In the genomic region with DNA sequence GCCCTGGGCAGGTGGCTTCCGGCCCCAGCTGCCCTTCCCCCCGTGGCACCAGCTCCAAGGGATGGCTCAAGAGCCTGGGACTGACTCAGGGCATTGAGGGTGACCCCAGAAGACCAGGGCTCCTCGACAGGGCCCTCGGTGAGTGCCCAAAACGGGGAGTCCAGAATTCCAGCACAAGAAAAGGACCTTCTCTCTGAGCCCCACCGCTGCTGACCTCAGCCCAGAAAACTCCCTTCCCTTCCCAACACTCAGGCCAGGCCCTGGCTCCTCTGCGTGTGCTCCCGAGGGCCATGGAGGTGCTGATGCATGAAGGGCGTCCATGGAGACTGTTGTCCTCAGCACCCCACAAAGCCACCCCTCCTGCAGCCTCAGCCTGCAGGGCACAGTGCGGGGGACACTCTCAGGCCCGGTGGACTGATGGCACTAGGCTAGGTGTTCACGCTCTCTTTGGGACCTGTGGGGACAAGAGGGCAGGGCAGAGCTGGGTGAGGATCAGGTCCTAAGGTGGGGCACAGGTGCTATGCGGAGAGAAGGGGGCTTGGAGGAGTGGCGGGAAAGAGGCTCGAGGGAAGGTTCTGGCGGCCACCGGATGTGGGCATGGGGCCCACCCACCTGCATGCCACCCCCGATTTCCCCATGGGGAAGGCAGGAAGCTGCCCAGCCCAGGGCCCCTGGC, we compare ENCODE assay signal across 9 cellular contexts. TPM values are rescaled to one million over a fixed set of nuclear protein-coding genes. Genes with fewer than 3 reads are reported as not detected.
A peak's percentile ranks its signal among the peaks of the same experiment; 100 is the strongest.
DNase-seq lines count a peak whose midpoint lies in the region; ATAC-seq and TF ChIP-seq lines count a peak whose summit lies in the region.
"Had no signal": no experiment of that assay in that cellular context is flagged by ENCODE, and none has a peak within 500 bp of the region (broad histone marks: within the 10 kb centered on the region; RNA-seq: fewer than 3 reads in every experiment).

No MANE protein-coding gene starts in this region.

- DNase-seq in DND-41 (peak; percentile 96), ascending aorta (ENCODE audit: low spot score in 2 of 2) (no peak), spleen (peak; percentile 93), HK-2 (ENCODE audit: unreplicated experiment) (no peak), Calu3 (no peak), DMS153 (lab: John Stamatoyannopoulos, UW) (no peak)

- H3K4me2 ChIP-seq in DND-41 (ENCODE audit: insufficient read depth, low read length) (peak overlapping the region; percentile 65), OCI-LY1 (ENCODE audit: low read length) (peak overlapping the region; percentile 97)

- TF ChIP-seq CTCF in DND-41 (IDR thresholded peaks at IDR 0.05; ENCODE audit: borderline replicate concordance, extremely low read depth, low read length, poor library complexity, severe bottlenecking) (no peak), OCI-LY1 (IDR thresholded peaks at IDR 0.05; ENCODE audit: low read length) (no peak), ascending aorta (IDR thresholded peaks at IDR 0.05) (no peak), spleen (IDR thresholded peaks at IDR 0.05 in 8 of 11, conservative IDR thresholded peaks at IDR 0.05 in 3 of 11) (no peak), Calu3 (IDR thresholded peaks at IDR 0.05; ENCODE audit: unreplicated experiment) (no peak)

- no peaks in the 10 kb centered on the region for H3K9me3 Mint-ChIP-seq in Calu3 (ENCODE audit: low read depth, unreplicated experiment)

- no peaks in the 10 kb centered on the region for H3K9me2 ChIP-seq in OCI-LY1 (ENCODE audit: low read depth, low read length)

- no peak overlapping the region for H3K27ac Mint-ChIP-seq in Calu3 (ENCODE audit: unreplicated experiment)

- H3K4me1 ChIP-seq in DND-41 (ENCODE audit: insufficient read depth, low read length) (peaks cover 65% of the 10 kb centered on the region), OCI-LY1 (ENCODE audit: insufficient read depth, low read length, severe bottlenecking) (peaks cover 77% of the 10 kb centered on the region), ascending aorta (peaks cover 0 to 3% of the 10 kb centered on the region in 2 donors), spleen (peaks cover 16 to 83% (median 67%) of the 10 kb centered on the region in 6 donors)

- H3K9me3 ChIP-seq in DND-41 (ENCODE audit: insufficient read depth, low read length, severe bottlenecking) (no peaks in the 10 kb centered on the region), OCI-LY1 (ENCODE audit: low read length) (no peaks in the 10 kb centered on the region), ascending aorta (no peaks in the 10 kb centered on the region), spleen (no peaks in the 10 kb centered on the region)

- H2AFZ ChIP-seq in DND-41 (ENCODE audit: low read depth, low read length), result no peak overlapping the region
- no peak overlapping the region for H2AFZ ChIP-seq in OCI-LY1 (ENCODE audit: low read length)

- CTCF ChIA-PET in Calu3 (lab: Charles Lee), result no interaction called here

- H3K36me3 ChIP-seq in DND-41 (ENCODE audit: insufficient read depth, low read length), result peaks cover 40% of the 10 kb centered on the region
- peaks cover 26% of the 10 kb centered on the region for H3K36me3 ChIP-seq in OCI-LY1 (ENCODE audit: insufficient read depth, low read length)
- H3K36me3 ChIP-seq in ascending aorta, result no peaks in the 10 kb centered on the region
- peaks cover 0 to 24% (median 10%) of the 10 kb centered on the region in 6 donors for H3K36me3 ChIP-seq in spleen

- H3K27ac ChIP-seq in DND-41 (ENCODE audit: low read length), result peak overlapping the region; percentile 100
- H3K27ac ChIP-seq in OCI-LY1 (ENCODE audit: low read depth, low read length, poor library complexity, severe bottlenecking), result peak overlapping the region; percentile 99
- H3K27ac ChIP-seq in ascending aorta, result no peak overlapping the region
- H3K27ac ChIP-seq in spleen, result peak overlapping the region; percentile 97 to 100 (median 99)

- intact Hi-C loops in ascending aorta (cut with DNase I), result no loop called here
- intact Hi-C loops in spleen (cut with DNase I; ENCODE audit: low total_unique reads), result no loop called here
- intact Hi-C loops in Calu3 (cut with micrococcal nuclease; ENCODE audit: unreplicated experiment), result no loop called here

- peak overlapping the region; percentile 44 to 96 for H3K4me3 ChIP-seq in DND-41 (ENCODE audit: low read depth in 1 of 2, low read length in 2 of 2)
- peak overlapping the region; percentile 99 for H3K4me3 ChIP-seq in OCI-LY1 (ENCODE audit: low read depth, low read length, poor library complexity, severe bottlenecking)
- peak overlapping the region; percentile 10 to 62 for H3K4me3 ChIP-seq in ascending aorta
- peak overlapping the region; percentile 90 to 100 (median 96) for H3K4me3 ChIP-seq in spleen

- no TSS peak for BruUV-seq in Calu3 (replicated peaks; lab: Mats Ljungman, UMichigan)

- peaks cover 36% of the 10 kb centered on the region for H4K20me1 ChIP-seq in DND-41 (ENCODE audit: insufficient read depth, low read length)
- H4K20me1 ChIP-seq in OCI-LY1 (ENCODE audit: insufficient read depth, low read length), result no peaks in the 10 kb centered on the region

- H3K27me3 Mint-ChIP-seq in Calu3 (ENCODE audit: unreplicated experiment), result peaks cover 18% of the 10 kb centered on the region

- ATAC-seq in DND-41 (ENCODE audit: insufficient read depth, low read depth), result peak; percentile 2
- ATAC-seq in HG03354 (IDR thresholded peaks at IDR 0.05; ENCODE audit: poor library complexity, severe bottlenecking, unreplicated experiment), result no peak

- no peak for TF ChIP-seq POLR2A in spleen (IDR thresholded peaks at IDR 0.05)

- H3K27me3 ChIP-seq in DND-41 (ENCODE audit: insufficient read depth, low read length, poor library complexity) (no peaks in the 10 kb centered on the region), OCI-LY1 (ENCODE audit: insufficient read depth, low read length) (no peaks in the 10 kb centered on the region), ascending aorta (no peaks in the 10 kb centered on the region), spleen (replicated peaks in 1 of 7) (peaks cover 0 to under 1% (median 0%) of the 10 kb centered on the region in 7 donors)

- H3K4me3 Mint-ChIP-seq in Calu3 (ENCODE audit: low read depth, unreplicated experiment), result no peak overlapping the region

- H3K9ac ChIP-seq in DND-41 (ENCODE audit: low read depth, low read length) (peak overlapping the region; percentile 99), OCI-LY1 (ENCODE audit: low read length) (peak overlapping the region; percentile 99)

- H3K79me2 ChIP-seq in DND-41 (ENCODE audit: insufficient read depth, low read length) (peaks cover 85% of the 10 kb centered on the region), OCI-LY1 (ENCODE audit: insufficient read depth, low read length) (peaks cover 8% of the 10 kb centered on the region)

- peaks cover 9% of the 10 kb centered on the region for H3K4me1 Mint-ChIP-seq in Calu3 (ENCODE audit: low read depth, unreplicated experiment)

- WGBS in spleen, 5 donors, result 13 to 50% (median 21%) methylated on average over 8 to 18 of the region's 18 CpGs

- peaks cover 4% of the 10 kb centered on the region for H3K36me3 Mint-ChIP-seq in Calu3 (ENCODE audit: insufficient read depth, unreplicated experiment)

- peaks cover 35% of the 10 kb centered on the region for H3F3A ChIP-seq in OCI-LY1 (ENCODE audit: insufficient read depth, low read length)

RNA-seq across cellular contexts. Expression of gene TSPOAP1, which starts 4.3 kb away (rescaled TPM):
- total RNA-seq in ascending aorta (22.4 TPM), spleen (10 to 100 TPM; 14.1 to 31.8 (median 18.5) TPM), Calu3 (2022) (not detected in 2 replicates)
- polyA plus RNA-seq in spleen, result 10 to 100 TPM; 11.5 to 26.5 (median 24.3) TPM
- total RNA-seq: G401 had no signal

RNA-seq across cellular contexts. Expression of gene SUPT4H1, which starts 19.1 kb away (rescaled TPM):
- 18.0 TPM for total RNA-seq in ascending aorta
- total RNA-seq in spleen, result 10 to 100 TPM; 37.8 to 80.5 (median 64.0) TPM
- polyA plus RNA-seq in spleen, result 100 to 1,000 TPM in 2 of 3 donors, 10 to 100 TPM in 1; 77.0 to 106 (median 104) TPM
- total RNA-seq in Calu3 (2022), result 40.3 and 46.7 TPM in 2 replicates

RNA-seq across cellular contexts. Expression of gene MPO, which starts 52.1 kb away (rescaled TPM):
- 1.8 TPM for total RNA-seq in ascending aorta
- total RNA-seq in spleen, result 10 to 100 TPM in 5 of 7 donors, 1 to 10 TPM in 2; 5.8 to 75.7 (median 15.2) TPM
- 1 to 10 TPM in 2 of 3 donors, under 1 TPM in 1; 0.52 to 2.2 (median 2.0) TPM for polyA plus RNA-seq in spleen
- not detected in 2 replicates for total RNA-seq in Calu3 (2022)
- total RNA-seq: G401 had no signal

Comparison
In these comparisons a context has a peak if more than half of its experiments do, and no peak if none do; other contexts are left out.
1. DNase-seq: peak in DND-41 (single experiment) and spleen (single experiment); none in ascending aorta (0 of 2), HK-2 (single experiment), Calu3 (single experiment) and DMS153 (single experiment).
2. H3K27ac ChIP-seq: peak in DND-41 (single experiment), OCI-LY1 (single experiment) and spleen (8 of 8); none in ascending aorta (0 of 2).
3. H3K4me3 ChIP-seq: peak in every context shown above with its lines; median percentile 99 in OCI-LY1; 96 in spleen; 70 in DND-41; 36 in ascending aorta.
4. RNA of gene TSPOAP1, which starts 4.3 kb away (total RNA-seq): 22.4 TPM in ascending aorta (single experiment) and 14.1 to 31.8 TPM in spleen; not detected in Calu3; every median in the first group is over 10 times any median in the second.